In the genomic region with DNA sequence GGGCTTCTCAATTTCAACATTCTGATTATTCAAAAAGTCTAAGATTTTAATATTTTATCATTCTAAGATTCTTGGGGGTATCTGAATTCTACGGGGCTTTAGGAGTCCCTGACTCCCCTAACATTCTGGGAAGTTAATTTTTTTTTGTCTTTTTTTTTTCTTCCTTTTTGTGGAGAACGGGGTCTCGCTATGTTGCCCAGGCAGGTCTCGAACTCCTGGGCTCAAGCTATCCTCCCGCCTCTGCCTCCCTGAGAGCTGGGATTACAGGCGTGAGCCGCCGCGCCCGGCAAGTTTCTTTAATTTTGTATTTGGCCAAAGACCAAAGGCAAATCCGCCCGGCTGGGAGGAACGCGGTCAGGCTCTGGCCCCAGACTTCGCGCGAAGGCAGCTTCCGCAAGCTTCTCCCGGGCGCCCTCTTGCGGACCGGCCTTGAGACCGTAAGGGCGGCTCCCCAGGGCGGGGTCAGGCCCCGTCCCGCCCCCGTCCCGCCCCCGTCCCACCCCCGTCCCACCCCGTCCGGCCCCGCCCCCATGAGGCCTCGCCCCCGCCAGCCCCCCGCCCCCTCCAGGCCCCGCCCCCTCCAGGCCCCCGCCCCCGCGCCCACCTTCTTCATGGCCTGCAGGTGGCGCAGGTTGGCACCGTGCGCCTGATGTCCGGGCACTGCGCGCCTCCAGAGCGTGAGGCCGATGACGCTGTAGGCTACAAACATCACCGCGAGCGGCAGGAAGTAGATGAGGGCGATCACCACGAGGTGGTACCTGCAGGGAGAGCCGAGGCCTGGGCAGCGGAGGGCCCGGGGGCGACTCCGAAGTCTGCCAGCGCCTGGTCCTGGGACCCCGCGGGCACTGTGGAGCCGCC, we compare ENCODE assay signal across 8 cellular contexts. TPM values are rescaled to one million over a fixed set of nuclear protein-coding genes. Genes with fewer than 3 reads are reported as not detected.
DNase-seq lines count a peak whose midpoint lies in the region; ATAC-seq and TF ChIP-seq lines count a peak whose summit lies in the region.

No MANE protein-coding gene starts in this region.

- no peak for TF ChIP-seq CTCF in activated B cell treated with CpG ODN at 0.5 μM for 24 hours (IDR thresholded peaks at IDR 0.05)
- peak; percentile 55 for TF ChIP-seq CTCF in kidney epithelial cell (IDR thresholded peaks at IDR 0.05; ENCODE audit: insufficient read depth, low read length, poor library complexity, severe bottlenecking)

- POLR2A ChIA-PET in activated B cell treated with CpG ODN at 0.5 μM for 24 hours (lab: Charles Lee) = interaction anchor here (0.6 to 1.9 kb wide), 13 partner anchors 8 to 1077 kb away, joined by 3 to 12 read pairs (median 5); partner anchors contain the start of genes DDX21, HNRNPH3 and SUPV3L1

- H3K27ac ChIP-seq in caudate nucleus (ENCODE audit: low read depth, low read length) = peak overlapping the region; percentile 67

- no peaks in the 10 kb centered on the region for H3K36me3 ChIP-seq in kidney epithelial cell (ENCODE audit: control insufficient read depth, insufficient read depth, low read length)

- DNase-seq in AML-193 (lab: John Stamatoyannopoulos, UW) (peak; percentile 79 to 81), NCI-H2227 (lab: John Stamatoyannopoulos, UW; ENCODE audit: unreplicated experiment) (peak; percentile 93), activated B cell treated with CpG ODN at 0.5 μM for 24 hours (peak; percentile 83), caudate nucleus (lab: John Stamatoyannopoulos, UW) (peak in 59 of 61 donors; percentile 18 to 93 (median 78)), kidney epithelial cell (ENCODE audit: low read depth) (no peak)
- DNase-seq in stimulated activated CD4-positive, alpha-beta T cell treated with anti-CD3 and anti-CD28 coated beads, Interleukin-15, amount 100 ng/mL, for 24 hours = peak; percentile 91

- peak; percentile 34 for TF ChIP-seq POLR2A in GM18951 (IDR thresholded peaks at IDR 0.05; ENCODE audit: extremely low read depth, insufficient read depth, insufficient read length)

- ATAC-seq in HG03159 (IDR thresholded peaks at IDR 0.05; ENCODE audit: unreplicated experiment) = peak; percentile 80
- ATAC-seq in activated B cell treated with CpG ODN at 0.5 μM for 24 hours (ENCODE audit: low read depth) = peak; percentile 82

- H3K4me3 Mint-ChIP-seq in activated B cell treated with CpG ODN at 0.5 μM for 24 hours = peak overlapping the region; percentile 69

- peak overlapping the region; percentile 83 for H3K27ac Mint-ChIP-seq in activated B cell treated with CpG ODN at 0.5 μM for 24 hours

- peaks cover 28% of the 10 kb centered on the region for H3K4me1 Mint-ChIP-seq in activated B cell treated with CpG ODN at 0.5 μM for 24 hours

- H3K27me3 ChIP-seq in kidney epithelial cell (ENCODE audit: control insufficient read depth, insufficient read depth, low read length) = no peaks in the 10 kb centered on the region

- H3K27me3 Mint-ChIP-seq in activated B cell treated with CpG ODN at 0.5 μM for 24 hours = no peaks in the 10 kb centered on the region

- no peaks in the 10 kb centered on the region for H3K9me3 Mint-ChIP-seq in activated B cell treated with CpG ODN at 0.5 μM for 24 hours

- H3K36me3 Mint-ChIP-seq in activated B cell treated with CpG ODN at 0.5 μM for 24 hours (ENCODE audit: low read depth) = peaks cover 2% of the 10 kb centered on the region

- CTCF ChIA-PET in activated B cell treated with CpG ODN at 0.5 μM for 24 hours (lab: Charles Lee) = interaction anchor here (0.9 to 4.2 kb wide), 5 partner anchors 16 to 229 kb away, joined by 3 to 20 read pairs (median 7); no protein-coding TSS in a partner anchor

- in situ Hi-C loops in GM18951 (cut with MboI; ENCODE audit: low sequenced_read_pairs, unreplicated experiment) = no loop called here

- peak overlapping the region; percentile 29 for H3K4me3 ChIP-seq in kidney epithelial cell (ENCODE audit: low read depth, low read length)

- intact Hi-C loops in activated B cell treated with CpG ODN at 0.5 μM for 24 hours (cut with micrococcal nuclease) = loop anchor here (1.0 to 5.0 kb wide), 8 partner anchors 43 to 881 kb away; partner anchors contain the start of genes CCAR1, PPA1, SAR1A and SLC25A16

RNA-seq across cellular contexts. Expression of gene TACR2, which starts 8.2 kb away (rescaled TPM):
- total RNA-seq in activated B cell treated with CpG ODN at 0.5 μM for 24 hours (not detected in 2 replicates), kidney epithelial cell (0.27 TPM in 1 of 2 replicates, not detected in the other)

RNA-seq across cellular contexts. Expression of gene TSPAN15, which starts 42.7 kb away (rescaled TPM):
- 0.35 TPM in 1 of 2 replicates, not detected in the other for total RNA-seq in activated B cell treated with CpG ODN at 0.5 μM for 24 hours
- total RNA-seq in kidney epithelial cell = 19.4 and 22.4 TPM in 2 replicates

Comparison
In these comparisons a context has a peak if more than half of its experiments do, and no peak if none do; other contexts are left out.
1. RNA of gene TSPAN15, which starts 42.7 kb away (total RNA-seq): 19.4 to 22.4 TPM in kidney epithelial cell; 0.35 TPM in activated B cell treated with CpG ODN at 0.5 μM for 24 hours; every median in the first group is over 10 times any median in the second.